In the genomic region with DNA sequence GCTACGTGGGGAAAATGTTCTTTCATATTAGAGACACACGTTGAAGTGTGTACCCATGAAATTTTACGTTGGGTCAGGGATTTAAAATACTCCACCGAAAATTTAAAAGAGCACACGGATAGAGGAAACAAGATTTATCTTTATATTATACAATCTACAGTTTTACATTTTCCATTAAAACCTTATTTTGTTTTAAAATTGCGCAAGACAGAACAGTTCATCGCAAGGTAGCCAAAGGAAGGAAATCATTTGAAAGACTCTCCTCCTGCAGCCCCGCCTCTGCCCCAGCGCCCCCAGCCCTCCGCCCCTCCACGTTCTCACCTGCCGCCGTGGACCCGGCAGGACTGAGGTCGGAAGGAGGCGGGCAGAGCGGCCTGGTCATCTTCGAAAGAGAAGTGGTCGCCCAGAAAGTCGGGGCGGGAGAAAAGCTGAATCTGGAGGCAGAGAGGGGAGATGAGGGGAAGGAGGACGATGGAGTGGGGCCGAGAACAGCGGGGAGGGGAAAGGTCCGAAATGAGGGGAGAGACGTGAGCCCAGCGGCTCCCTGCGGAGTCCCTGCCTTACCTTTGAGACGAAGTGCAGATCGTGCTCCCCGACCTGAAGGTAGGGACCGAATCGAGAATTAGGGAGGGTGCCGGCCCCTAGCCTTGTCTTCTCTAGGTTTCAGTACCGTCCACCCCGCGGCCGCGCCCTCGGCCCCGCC, we compare ENCODE assay signal across 1 cellular context.
TF ChIP-seq lines count a peak whose summit lies in the region.

No MANE protein-coding gene starts in this region.

TF ChIP-seq in GM23338, 12 proteins besides CTCF, POLR2A, EP300 and RAD21 (continued from another document):
- TF ChIP-seq, protein P1, sequence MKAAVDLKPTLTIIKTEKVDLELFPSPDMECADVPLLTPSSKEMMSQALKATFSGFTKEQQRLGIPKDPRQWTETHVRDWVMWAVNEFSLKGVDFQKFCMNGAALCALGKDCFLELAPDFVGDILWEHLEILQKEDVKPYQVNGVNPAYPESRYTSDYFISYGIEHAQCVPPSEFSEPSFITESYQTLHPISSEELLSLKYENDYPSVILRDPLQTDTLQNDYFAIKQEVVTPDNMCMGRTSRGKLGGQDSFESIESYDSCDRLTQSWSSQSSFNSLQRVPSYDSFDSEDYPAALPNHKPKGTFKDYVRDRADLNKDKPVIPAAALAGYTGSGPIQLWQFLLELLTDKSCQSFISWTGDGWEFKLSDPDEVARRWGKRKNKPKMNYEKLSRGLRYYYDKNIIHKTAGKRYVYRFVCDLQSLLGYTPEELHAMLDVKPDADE (IDR thresholded peaks at IDR 0.05) = no peak
- no peak for TF ChIP-seq NANOG (IDR thresholded peaks at IDR 0.05; ENCODE audit: borderline replicate concordance)
- TF ChIP-seq CREB1 (CRISPR knock-in tag; IDR thresholded peaks at IDR 0.05; ENCODE audit: low read depth) = no peak
- TF ChIP-seq, protein P2, sequence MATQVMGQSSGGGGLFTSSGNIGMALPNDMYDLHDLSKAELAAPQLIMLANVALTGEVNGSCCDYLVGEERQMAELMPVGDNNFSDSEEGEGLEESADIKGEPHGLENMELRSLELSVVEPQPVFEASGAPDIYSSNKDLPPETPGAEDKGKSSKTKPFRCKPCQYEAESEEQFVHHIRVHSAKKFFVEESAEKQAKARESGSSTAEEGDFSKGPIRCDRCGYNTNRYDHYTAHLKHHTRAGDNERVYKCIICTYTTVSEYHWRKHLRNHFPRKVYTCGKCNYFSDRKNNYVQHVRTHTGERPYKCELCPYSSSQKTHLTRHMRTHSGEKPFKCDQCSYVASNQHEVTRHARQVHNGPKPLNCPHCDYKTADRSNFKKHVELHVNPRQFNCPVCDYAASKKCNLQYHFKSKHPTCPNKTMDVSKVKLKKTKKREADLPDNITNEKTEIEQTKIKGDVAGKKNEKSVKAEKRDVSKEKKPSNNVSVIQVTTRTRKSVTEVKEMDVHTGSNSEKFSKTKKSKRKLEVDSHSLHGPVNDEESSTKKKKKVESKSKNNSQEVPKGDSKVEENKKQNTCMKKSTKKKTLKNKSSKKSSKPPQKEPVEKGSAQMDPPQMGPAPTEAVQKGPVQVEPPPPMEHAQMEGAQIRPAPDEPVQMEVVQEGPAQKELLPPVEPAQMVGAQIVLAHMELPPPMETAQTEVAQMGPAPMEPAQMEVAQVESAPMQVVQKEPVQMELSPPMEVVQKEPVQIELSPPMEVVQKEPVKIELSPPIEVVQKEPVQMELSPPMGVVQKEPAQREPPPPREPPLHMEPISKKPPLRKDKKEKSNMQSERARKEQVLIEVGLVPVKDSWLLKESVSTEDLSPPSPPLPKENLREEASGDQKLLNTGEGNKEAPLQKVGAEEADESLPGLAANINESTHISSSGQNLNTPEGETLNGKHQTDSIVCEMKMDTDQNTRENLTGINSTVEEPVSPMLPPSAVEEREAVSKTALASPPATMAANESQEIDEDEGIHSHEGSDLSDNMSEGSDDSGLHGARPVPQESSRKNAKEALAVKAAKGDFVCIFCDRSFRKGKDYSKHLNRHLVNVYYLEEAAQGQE (IDR thresholded peaks at IDR 0.05; ENCODE audit: unreplicated experiment) = no peak
- TF ChIP-seq STAT1 (IDR thresholded peaks at IDR 0.05; ENCODE audit: unreplicated experiment) = no peak
